19 cellular contexts compared by ENCODE assay signal in genomic region chr22:19871845-19872778, GRCh38. TPM values are rescaled to one million over a fixed set of nuclear protein-coding genes. Genes with fewer than 3 reads are reported as not detected.
DNase-seq lines count a peak whose midpoint lies in the region; ATAC-seq and TF ChIP-seq lines count a peak whose summit lies in the region.
"Had no signal": no experiment of that assay in that cellular context is flagged by ENCODE, and none has a peak within 500 bp of the region (broad histone marks: within the 10 kb centered on the region; RNA-seq: fewer than 3 reads in every experiment).

No MANE protein-coding gene starts in this region.

- no peak for TF ChIP-seq CTCF in glutamatergic neuron (IDR thresholded peaks at IDR 0.05; ENCODE audit: partially characterized antibody, unreplicated experiment)

- ATAC-seq in sciatic nerve, result no peak
- no peak for ATAC-seq in HG02759 (IDR thresholded peaks at IDR 0.05; ENCODE audit: unreplicated experiment)
- ATAC-seq: esophagus mucosa; SK-N-SH treated with all-trans-retinoic acid at 6 μM for 48 hours; stimulated activated memory B cell treated with anti-CD40 and anti-IgM and Interleukin-4, amounts not matched to agents 10 μg/mL and 1 μg/mL and 100 μg/mL, for 72 hours had no signal

- intact Hi-C loops in sciatic nerve (cut with DNase I), result no loop called here

- no peaks in the 10 kb centered on the region for H3K9me3 Mint-ChIP-seq in glutamatergic neuron (ENCODE audit: unreplicated experiment)
- H3K9me3 Mint-ChIP-seq: GM23338; naive B cell; stimulated activated memory B cell treated with anti-CD40 and anti-IgM and Interleukin-4, amounts not matched to agents 10 μg/mL and 1 μg/mL and 100 μg/mL, for 72 hours had no signal

- DNase-seq in activated CD8-positive, alpha-beta memory T cell treated with anti-CD3 and anti-CD28 coated beads, Interleukin-2, amount 50 U/mL, for 4 hours, result peak; percentile 14
- DNase-seq in activated CD8-positive, alpha-beta memory T cell treated with anti-CD3 and anti-CD28 coated beads, Interleukin-2, amount 50 U/mL, for 48 hours, result no peak
- DNase-seq in H7, result peak; percentile 42
- DNase-seq in glutamatergic neuron, result peak; percentile 11
- DNase-seq in sciatic nerve (ENCODE audit: low spot score), result peak; percentile 50
- no peak for DNase-seq in NCI-H187 (lab: John Stamatoyannopoulos, UW)
- DNase-seq in NCI-H1105 (lab: John Stamatoyannopoulos, UW), result no peak
- DNase-seq: anterior cingulate cortex, Calu3, cortex of kidney, naive B cell, NCI-H1048, NCI-H446 had no signal

- H3K27me3 ChIP-seq in H7 (ENCODE audit: control insufficient read depth, insufficient read depth, low read length), result no peaks in the 10 kb centered on the region
- H3K27me3 ChIP-seq: hepatocyte had no signal

- no peaks in the 10 kb centered on the region for H3K4me1 Mint-ChIP-seq in glutamatergic neuron (ENCODE audit: low read depth, unreplicated experiment)
- H3K4me1 Mint-ChIP-seq: stimulated activated memory B cell treated with anti-CD40 and anti-IgM and Interleukin-4, amounts not matched to agents 10 μg/mL and 1 μg/mL and 100 μg/mL, for 72 hours had no signal

- no peaks in the 10 kb centered on the region for H3K36me3 ChIP-seq in H7 (replicated peaks; ENCODE audit: control insufficient read depth, insufficient read depth, low read length)

- no peaks in the 10 kb centered on the region for H3K36me3 Mint-ChIP-seq in glutamatergic neuron (ENCODE audit: unreplicated experiment)
- H3K36me3 Mint-ChIP-seq: naive B cell; stimulated activated memory B cell treated with anti-CD40 and anti-IgM and Interleukin-4, amounts not matched to agents 10 μg/mL and 1 μg/mL and 100 μg/mL, for 72 hours had no signal

- no peak overlapping the region for H3K4me3 Mint-ChIP-seq in glutamatergic neuron (ENCODE audit: unreplicated experiment)
- H3K4me3 Mint-ChIP-seq: GM23338; naive B cell; stimulated activated memory B cell treated with anti-CD40 and anti-IgM and Interleukin-4, amounts not matched to agents 10 μg/mL and 1 μg/mL and 100 μg/mL, for 72 hours had no signal

- H3K4me3 ChIP-seq in H7 (ENCODE audit: insufficient read depth, low read depth, low read length), result no peak overlapping the region
- H3K4me3 ChIP-seq: GM23338, hepatocyte had no signal

- peaks cover 2% of the 10 kb centered on the region for H3K27me3 Mint-ChIP-seq in glutamatergic neuron (ENCODE audit: unreplicated experiment)
- H3K27me3 Mint-ChIP-seq: naive B cell; stimulated activated memory B cell treated with anti-CD40 and anti-IgM and Interleukin-4, amounts not matched to agents 10 μg/mL and 1 μg/mL and 100 μg/mL, for 72 hours had no signal

- no peak overlapping the region for H3K27ac Mint-ChIP-seq in glutamatergic neuron (ENCODE audit: unreplicated experiment)
- H3K27ac Mint-ChIP-seq: GM23338; stimulated activated memory B cell treated with anti-CD40 and anti-IgM and Interleukin-4, amounts not matched to agents 10 μg/mL and 1 μg/mL and 100 μg/mL, for 72 hours had no signal

RNA-seq across cellular contexts. Expression of gene GNB1L, which starts 17.4 kb away (rescaled TPM):
- 31.4 and 38.2 TPM in 2 replicates for total RNA-seq in H7 (2014; rRNA removed; shearing (Covaris generic))
- total RNA-seq in glutamatergic neuron (ENCODE audit: unreplicated experiment), result 5.0 TPM
- total RNA-seq in sciatic nerve, result 6.2 TPM

RNA-seq across cellular contexts. Expression of gene RTL10, which starts 17.4 kb away (rescaled TPM):
- total RNA-seq in H7 (2014; rRNA removed; shearing (Covaris generic)), result 12.3 and 12.7 TPM in 2 replicates
- total RNA-seq in glutamatergic neuron (ENCODE audit: unreplicated experiment) (12.1 TPM), sciatic nerve (22.9 TPM)

Comparison
In these comparisons a context has a peak if more than half of its experiments do, and no peak if none do; other contexts are left out.
1. DNase-seq: peak in activated CD8-positive, alpha-beta memory T cell treated with anti-CD3 and anti-CD28 coated beads, Interleukin-2, amount 50 U/mL, for 4 hours (single experiment), H7 (single experiment), glutamatergic neuron (single experiment) and sciatic nerve (single experiment); none in activated CD8-positive, alpha-beta memory T cell treated with anti-CD3 and anti-CD28 coated beads, Interleukin-2, amount 50 U/mL, for 48 hours (single experiment), NCI-H187 (0 of 2) and NCI-H1105 (single experiment).